29 cellular contexts compared by ENCODE assay signal in the genomic region with DNA sequence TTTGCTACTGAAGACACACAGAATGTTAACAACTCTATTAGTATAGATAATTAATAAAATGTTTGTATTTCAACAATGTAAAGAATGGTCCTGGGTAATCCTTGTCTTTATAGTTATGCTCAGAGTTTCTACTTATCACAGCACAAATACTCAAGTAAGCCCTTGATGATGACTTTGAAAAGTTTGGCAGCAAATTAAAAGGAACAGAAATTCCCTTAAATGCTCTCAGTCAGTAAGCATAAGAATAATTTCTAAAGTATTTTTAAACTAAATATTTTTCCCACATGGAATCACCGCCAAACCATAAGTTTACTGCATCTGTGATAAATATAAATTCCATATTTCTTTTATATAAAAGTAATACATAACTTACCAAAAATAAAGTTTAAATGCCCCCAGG.
"Had no signal": no experiment of that assay in that cellular context is flagged by ENCODE, and none has a peak within 500 bp of the region (broad histone marks: within the 10 kb centered on the region; RNA-seq: fewer than 3 reads in every experiment).

No MANE protein-coding gene starts in this region.

- H3K4me1 ChIP-seq: left lung, lower lobe of right lung, neural progenitor cell, prostate gland, testis, thyroid gland, upper lobe of left lung, vagina had no signal

- H2AFZ ChIP-seq: hepatocyte had no signal

- H3K4me1 Mint-ChIP-seq: naive B cell; natural killer cell; nephron progenitor cell; stimulated activated naive B cell treated with anti-CD40 and anti-IgM and Interleukin-4, amounts not matched to agents 10 μg/mL and 1 μg/mL and 100 μg/mL, for 72 hours had no signal

- H3K27me3 Mint-ChIP-seq: naive B cell; stimulated activated naive B cell treated with anti-CD40 and anti-IgM and Interleukin-4, amounts not matched to agents 10 μg/mL and 1 μg/mL and 100 μg/mL, for 72 hours had no signal

- FAIRE-seq: keratinocyte, pancreas had no signal

- H3K9me3 Mint-ChIP-seq: naive B cell; natural killer cell; nephron progenitor cell; neural progenitor cell; stimulated activated naive B cell treated with anti-CD40 and anti-IgM and Interleukin-4, amounts not matched to agents 10 μg/mL and 1 μg/mL and 100 μg/mL, for 72 hours had no signal

- H3K4me3 Mint-ChIP-seq: naive B cell; natural killer cell; nephron progenitor cell; neural progenitor cell; stimulated activated naive B cell treated with anti-CD40 and anti-IgM and Interleukin-4, amounts not matched to agents 10 μg/mL and 1 μg/mL and 100 μg/mL, for 72 hours had no signal

- H3K79me2 ChIP-seq: hepatocyte had no signal

- DNase-seq: left colon; left lung; lower lobe of right lung; mammary epithelial cell; naive B cell; natural killer cell; nephron progenitor cell; occipital lobe; pancreas; posterior cingulate gyrus; retina; right cardiac atrium; stimulated activated CD4-positive, alpha-beta T cell treated with anti-CD3 and anti-CD28 coated beads, Interleukin-1b, Interleukin-23, amount 100 ng/mL, for 48 hours; stimulated activated CD4-positive, alpha-beta T cell treated with anti-CD3 and anti-CD28 coated beads, Interleukin-4, amount 100 ng/mL, for 1 hour; stimulated activated naive B cell treated with anti-CD40 and anti-IgM and Interleukin-4, amounts not matched to agents 10 μg/mL and 1 μg/mL and 100 μg/mL, for 72 hours; stimulated activated naive CD8-positive, alpha-beta T cell treated with anti-CD3 and anti-CD28 coated beads, Interleukin-15, Interleukin-2, amounts not matched to agents 100 U/mL and 50 U/mL, for 24 hours; stomach; testis; thyroid gland; transverse colon; upper lobe of left lung had no signal

- H3K36me3 ChIP-seq: left lung, lower lobe of right lung, neural progenitor cell, neutrophil, pancreas, prostate gland, thyroid gland, transverse colon, upper lobe of left lung, vagina had no signal

- H3K36me3 Mint-ChIP-seq: naive B cell; natural killer cell; neural progenitor cell; stimulated activated naive B cell treated with anti-CD40 and anti-IgM and Interleukin-4, amounts not matched to agents 10 μg/mL and 1 μg/mL and 100 μg/mL, for 72 hours had no signal

- H3K9ac ChIP-seq: neural progenitor cell had no signal

- H3K27ac ChIP-seq: hepatocyte, left lung, lower lobe of right lung, neural progenitor cell, neutrophil, pancreas, prostate gland, stomach, testis, thyroid gland, upper lobe of left lung, vagina had no signal

- H3K27me3 ChIP-seq: hepatocyte, left lung, neural progenitor cell, neutrophil, pancreas, stomach, testis, thyroid gland, transverse colon, upper lobe of left lung, vagina had no signal

- H3K4me3 ChIP-seq: hepatocyte, left lung, lower lobe of right lung, neural progenitor cell, pancreas, prostate gland, skin epidermis, stomach, testis, thyroid gland, transverse colon, upper lobe of left lung, vagina had no signal

- H3K9me3 ChIP-seq: left lung, lower lobe of right lung, neutrophil, pancreas, prostate gland, stomach, testis, thyroid gland, transverse colon, upper lobe of left lung, vagina had no signal

- ATAC-seq: left colon; left lung; lower lobe of right lung; natural killer cell; pancreas; right cardiac atrium; sciatic nerve; stimulated activated naive B cell treated with anti-CD40 and anti-IgM and Interleukin-4, amounts not matched to agents 10 μg/mL and 1 μg/mL and 100 μg/mL, for 72 hours; stimulated activated naive CD8-positive, alpha-beta T cell treated with anti-CD3 and anti-CD28 coated beads, Interleukin-15, Interleukin-2, amounts not matched to agents 100 U/mL and 50 U/mL, for 24 hours had no signal

- H3K27ac Mint-ChIP-seq: natural killer cell; nephron progenitor cell; neural progenitor cell; stimulated activated naive B cell treated with anti-CD40 and anti-IgM and Interleukin-4, amounts not matched to agents 10 μg/mL and 1 μg/mL and 100 μg/mL, for 72 hours had no signal

- H3K4me2 ChIP-seq: hepatocyte, neural progenitor cell had no signal
